Comparison of ENCODE assay signal across 20 cellular contexts in the genomic region with DNA sequence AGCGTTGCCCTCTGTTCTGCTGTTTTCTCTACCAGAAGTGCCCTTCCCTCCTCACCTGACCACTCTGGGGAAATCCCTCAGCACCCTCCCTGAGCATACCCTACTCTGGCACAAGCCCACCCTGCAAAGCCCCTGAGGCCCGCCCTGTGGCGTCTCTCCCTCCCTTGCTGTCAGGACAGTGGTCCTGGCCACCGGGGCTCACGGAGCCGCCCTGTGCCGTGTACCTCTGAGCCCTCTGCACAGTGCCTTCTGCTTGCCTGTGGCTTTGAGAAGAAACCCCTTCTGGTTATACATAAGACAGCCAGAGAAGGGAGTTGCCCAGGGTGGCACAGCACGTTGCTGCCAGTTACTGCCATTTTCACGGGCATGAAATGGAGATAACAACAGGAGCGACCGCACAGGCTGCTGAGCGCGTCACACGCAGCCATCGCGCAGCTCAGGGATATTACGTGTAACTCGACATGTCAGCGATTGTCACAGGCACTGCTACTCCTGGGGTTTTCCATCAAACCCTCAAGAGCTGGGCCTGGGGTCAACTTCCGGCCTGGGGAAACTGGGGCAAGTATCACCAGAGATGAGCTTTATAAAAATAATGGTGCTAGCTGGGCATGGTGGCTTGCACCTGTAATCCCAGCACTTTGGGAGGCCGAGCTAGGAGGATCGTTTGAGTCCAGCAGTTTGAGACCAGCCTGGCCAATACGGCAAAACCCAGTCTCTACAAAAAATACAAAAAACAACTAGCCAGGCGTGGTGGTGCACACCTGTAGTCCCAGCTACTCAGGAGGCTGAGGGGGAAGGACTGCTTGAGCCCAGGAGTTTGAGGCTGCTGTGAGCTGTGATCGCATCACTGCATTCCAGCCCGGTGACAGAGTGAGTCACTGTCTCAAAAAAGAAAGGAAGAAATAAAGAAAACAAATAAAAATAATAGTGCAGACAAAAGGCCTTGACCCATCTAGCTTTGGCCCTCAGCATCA. TPM values are rescaled to one million over a fixed set of nuclear protein-coding genes. Genes with fewer than 3 reads are reported as not detected.
DNase-seq lines count a peak whose midpoint lies in the region; ATAC-seq and TF ChIP-seq lines count a peak whose summit lies in the region.
"Had no signal": no experiment of that assay in that cellular context is flagged by ENCODE, and none has a peak within 500 bp of the region (broad histone marks: within the 10 kb centered on the region; RNA-seq: fewer than 3 reads in every experiment).

No MANE protein-coding gene starts in this region.

- H3K27ac ChIP-seq in spleen = no peak overlapping the region
- H3K27ac ChIP-seq: esophagus squamous epithelium, parathyroid adenoma, WERI-Rb-1 had no signal

- no peaks in the 10 kb centered on the region for H3K4me1 Mint-ChIP-seq in activated naive CD4-positive, alpha-beta T cell treated with anti-CD3 and anti-CD28 coated beads, Interleukin-2, amount 10 ng/mL, durations not matched to agents 7 days and 5 days
- no peaks in the 10 kb centered on the region for H3K4me1 Mint-ChIP-seq in activated B cell treated with CpG ODN at 0.5 μM for 24 hours
- H3K4me1 Mint-ChIP-seq: activated T-helper 17 cell treated with anti-CD3 and anti-CD28 coated beads, Interleukin-2, amount 50 U/mL, for 72 hours had no signal

- no peak for TF ChIP-seq POLR2A in spleen (IDR thresholded peaks at IDR 0.05)

- 82 to 88% (median 85%) methylated on average over 26 of the region's 26 CpGs for WGBS in spleen, 5 donors

- H3K36me3 ChIP-seq in spleen = peaks cover 0 to 82% (median 2%) of the 10 kb centered on the region in 6 donors

- no peak for ATAC-seq in activated B cell treated with CpG ODN at 0.5 μM for 24 hours (ENCODE audit: low read depth)
- no peak for ATAC-seq in GM18870 (IDR thresholded peaks at IDR 0.05; ENCODE audit: unreplicated experiment)
- ATAC-seq: activated T-helper 17 cell treated with anti-CD3 and anti-CD28 coated beads, Interleukin-2, amount 50 U/mL, for 72 hours had no signal

- H3K27me3 Mint-ChIP-seq in activated naive CD4-positive, alpha-beta T cell treated with anti-CD3 and anti-CD28 coated beads, Interleukin-2, amount 10 ng/mL, durations not matched to agents 7 days and 5 days = peaks cover 11% of the 10 kb centered on the region
- peaks cover 4% of the 10 kb centered on the region for H3K27me3 Mint-ChIP-seq in activated B cell treated with CpG ODN at 0.5 μM for 24 hours
- H3K27me3 Mint-ChIP-seq: stimulated activated naive CD8-positive, alpha-beta T cell treated with anti-CD3 and anti-CD28 coated beads, Interleukin-15, Interleukin-2, amounts not matched to agents 100 ng/mL and 50 ng/mL, for 24 hours had no signal

- H3K4me3 ChIP-seq in spleen = no peak overlapping the region
- H3K4me3 ChIP-seq: esophagus squamous epithelium had no signal

- no peaks in the 10 kb centered on the region for H3K36me3 Mint-ChIP-seq in activated naive CD4-positive, alpha-beta T cell treated with anti-CD3 and anti-CD28 coated beads, Interleukin-2, amount 10 ng/mL, durations not matched to agents 7 days and 5 days
- no peaks in the 10 kb centered on the region for H3K36me3 Mint-ChIP-seq in activated B cell treated with CpG ODN at 0.5 μM for 24 hours (ENCODE audit: low read depth)

- no peaks in the 10 kb centered on the region for H3K9me3 Mint-ChIP-seq in activated naive CD4-positive, alpha-beta T cell treated with anti-CD3 and anti-CD28 coated beads, Interleukin-2, amount 10 ng/mL, durations not matched to agents 7 days and 5 days
- no peaks in the 10 kb centered on the region for H3K9me3 Mint-ChIP-seq in activated B cell treated with CpG ODN at 0.5 μM for 24 hours
- H3K9me3 Mint-ChIP-seq: activated T-helper 17 cell treated with anti-CD3 and anti-CD28 coated beads, Interleukin-2, amount 50 U/mL, for 72 hours; stimulated activated naive CD8-positive, alpha-beta T cell treated with anti-CD3 and anti-CD28 coated beads, Interleukin-15, Interleukin-2, amounts not matched to agents 100 ng/mL and 50 ng/mL, for 24 hours had no signal

- POLR2A ChIA-PET in activated B cell treated with CpG ODN at 0.5 μM for 24 hours (lab: Charles Lee) = no interaction called here

- no peaks in the 10 kb centered on the region for H3K27me3 ChIP-seq in spleen (replicated peaks in 1 of 7)
- H3K27me3 ChIP-seq: esophagus squamous epithelium had no signal

- no peak overlapping the region for H3K27ac Mint-ChIP-seq in activated naive CD4-positive, alpha-beta T cell treated with anti-CD3 and anti-CD28 coated beads, Interleukin-2, amount 10 ng/mL, durations not matched to agents 7 days and 5 days
- no peak overlapping the region for H3K27ac Mint-ChIP-seq in activated B cell treated with CpG ODN at 0.5 μM for 24 hours
- H3K27ac Mint-ChIP-seq: activated T-helper 17 cell treated with anti-CD3 and anti-CD28 coated beads, Interleukin-2, amount 50 U/mL, for 72 hours; stimulated activated naive CD8-positive, alpha-beta T cell treated with anti-CD3 and anti-CD28 coated beads, Interleukin-15, Interleukin-2, amounts not matched to agents 100 ng/mL and 50 ng/mL, for 24 hours had no signal

- CTCF ChIA-PET in activated naive CD4-positive, alpha-beta T cell treated with anti-CD3 and anti-CD28 coated beads, Interleukin-2, amount 10 ng/mL, durations not matched to agents 7 days and 5 days (lab: Charles Lee) = interaction anchor here (0.8 kb wide), 1 partner anchor 27 kb away, joined by 3 read pairs; no protein-coding TSS in a partner anchor
- CTCF ChIA-PET in activated B cell treated with CpG ODN at 0.5 μM for 24 hours (lab: Charles Lee) = no interaction called here

- no peaks in the 10 kb centered on the region for H3K9me3 ChIP-seq in spleen
- H3K9me3 ChIP-seq: esophagus squamous epithelium had no signal

- peaks cover 0 to 13% (median 3%) of the 10 kb centered on the region in 6 donors for H3K4me1 ChIP-seq in spleen
- H3K4me1 ChIP-seq: esophagus squamous epithelium, parathyroid adenoma had no signal

- intact Hi-C loops in activated B cell treated with CpG ODN at 0.5 μM for 24 hours (cut with micrococcal nuclease) = no loop called here
- intact Hi-C loops in spleen (cut with DNase I; ENCODE audit: low total_unique reads) = loop anchor here (5.0 kb wide), 1 partner anchor 240 kb away; no protein-coding TSS in a partner anchor

- TF ChIP-seq CTCF in activated B cell treated with CpG ODN at 0.5 μM for 24 hours (IDR thresholded peaks at IDR 0.05) = no peak
- TF ChIP-seq CTCF in spleen (IDR thresholded peaks at IDR 0.05 in 8 of 11, conservative IDR thresholded peaks at IDR 0.05 in 3 of 11) = no peak

- no peak overlapping the region for H3K4me3 Mint-ChIP-seq in activated naive CD4-positive, alpha-beta T cell treated with anti-CD3 and anti-CD28 coated beads, Interleukin-2, amount 10 ng/mL, durations not matched to agents 7 days and 5 days
- no peak overlapping the region for H3K4me3 Mint-ChIP-seq in activated B cell treated with CpG ODN at 0.5 μM for 24 hours
- H3K4me3 Mint-ChIP-seq: activated T-helper 17 cell treated with anti-CD3 and anti-CD28 coated beads, Interleukin-2, amount 50 U/mL, for 72 hours; stimulated activated naive CD8-positive, alpha-beta T cell treated with anti-CD3 and anti-CD28 coated beads, Interleukin-15, Interleukin-2, amounts not matched to agents 100 ng/mL and 50 ng/mL, for 24 hours had no signal

- DNase-seq in activated naive CD4-positive, alpha-beta T cell treated with anti-CD3 and anti-CD28 coated beads, Interleukin-2, amount 50 U/mL, for 16 hours = peak; percentile 5
- no peak for DNase-seq in activated naive CD4-positive, alpha-beta T cell treated with anti-CD3 and anti-CD28 coated beads, Interleukin-2, amount 10 ng/mL, durations not matched to agents 7 days and 5 days
- DNase-seq in activated B cell treated with CpG ODN at 0.5 μM for 24 hours (peak; percentile 12), kidney tubule cell (ENCODE audit: low spot score) (peak; percentile 42), spleen (peak; percentile 35), NCI-H748 treated with DMSO at 0.1 percent for 48 hours (lab: John Stamatoyannopoulos, UW) (no peak), glomerular visceral epithelial cell (ENCODE audit: extremely low spot score) (no peak)
- DNase-seq: anterior cingulate cortex, dermis blood vessel endothelial cell, DND-41, esophagus squamous epithelium, NCI-H2107, NCI-H774 had no signal

RNA-seq across cellular contexts. Expression of a gene that starts 14.8 kb away (rescaled TPM):
- total RNA-seq in activated B cell treated with CpG ODN at 0.5 μM for 24 hours (not detected in 2 replicates), spleen (not detected)
- not detected for polyA plus RNA-seq in spleen
- total RNA-seq: activated CD8-positive, alpha-beta memory T cell treated with anti-CD3 and anti-CD28 coated beads for 36 hours; activated T-helper 17 cell treated with anti-CD3 and anti-CD28 coated beads, Interleukin-2, amount 50 U/mL, for 72 hours; dermis blood vessel endothelial cell; esophagus squamous epithelium had no signal
- polyA plus RNA-seq: keratinocyte had no signal

RNA-seq across cellular contexts. Expression of a gene that starts 29.3 kb away (rescaled TPM):
- total RNA-seq in activated B cell treated with CpG ODN at 0.5 μM for 24 hours (not detected in 2 replicates), spleen (10 to 100 TPM in 3 of 7 donors, 1 to 10 TPM in 4; 3.0 to 17.0 (median 7.5) TPM)
- polyA plus RNA-seq in spleen = 1 to 10 TPM in 2 of 3 donors, under 1 TPM in 1; 0.91 to 3.1 (median 1.1) TPM
- polyA plus RNA-seq: keratinocyte had no signal

Comparison
In these comparisons a context has a peak if more than half of its experiments do, and no peak if none do; other contexts are left out.
1. DNase-seq: peak in activated naive CD4-positive, alpha-beta T cell treated with anti-CD3 and anti-CD28 coated beads, Interleukin-2, amount 50 U/mL, for 16 hours (single experiment), activated B cell treated with CpG ODN at 0.5 μM for 24 hours (single experiment), kidney tubule cell (single experiment) and spleen (single experiment); none in activated naive CD4-positive, alpha-beta T cell treated with anti-CD3 and anti-CD28 coated beads, Interleukin-2, amount 10 ng/mL, durations not matched to agents 7 days and 5 days (single experiment), NCI-H748 treated with DMSO at 0.1 percent for 48 hours (single experiment) and glomerular visceral epithelial cell (single experiment).